In genomic region chr9:98315551-98316060, GRCh38 we compare ENCODE assay signal across 1 cellular context.
TF ChIP-seq lines count a peak whose summit lies in the region.

No MANE protein-coding gene starts in this region.

TF ChIP-seq in IMR-90, 13 proteins besides CTCF, POLR2A, EP300 and RAD21 (continued from another document):
- no peak for TF ChIP-seq USF2 (IDR thresholded peaks at IDR 0.05; ENCODE audit: low read depth, low read length)
- TF ChIP-seq SMC3 (IDR thresholded peaks at IDR 0.05; ENCODE audit: low read depth, low read length): peak; percentile 97
- TF ChIP-seq CEBPB (IDR thresholded peaks at IDR 0.05; ENCODE audit: low read depth, low read length): no peak
- peak; percentile 70; the same call in 1 of the 2 replicates for TF ChIP-seq MAZ (IDR thresholded peaks at IDR 0.05; ENCODE audit: borderline replicate concordance, low read depth, low read length)
- no peak for TF ChIP-seq RFX5 (IDR thresholded peaks at IDR 0.05; ENCODE audit: low read depth, low read length)
- TF ChIP-seq ELK1 (IDR thresholded peaks at IDR 0.05; ENCODE audit: borderline replicate concordance, low read depth, low read length): no peak
- TF ChIP-seq NFE2L2 (IDR thresholded peaks at IDR 0.05; ENCODE audit: low read depth, low read length): no peak
- TF ChIP-seq RCOR1 (IDR thresholded peaks at IDR 0.05; ENCODE audit: insufficient replicate concordance, low read length): peak; percentile 36
- no peak for TF ChIP-seq MXI1 (IDR thresholded peaks at IDR 0.05; ENCODE audit: borderline replicate concordance, low read depth, low read length)
TF ChIP-seq in IMR-90: peak in this region for 4.
